In genomic region chr11:73205666-73206343, GRCh38 we compare ENCODE assay signal across 19 cellular contexts. TPM values are rescaled to one million over a fixed set of nuclear protein-coding genes. Genes with fewer than 3 reads are reported as not detected.
DNase-seq lines count a peak whose midpoint lies in the region; ATAC-seq and TF ChIP-seq lines count a peak whose summit lies in the region.
"Had no signal": no experiment of that assay in that cellular context is flagged by ENCODE, and none has a peak within 500 bp of the region (broad histone marks: within the 10 kb centered on the region; RNA-seq: fewer than 3 reads in every experiment).

No MANE protein-coding gene starts in this region.

- H3K36me3 ChIP-seq in mesenchymal stem cell (ENCODE audit: control insufficient read depth in 1 of 2, insufficient read depth in 2 of 2, low read depth in 1 of 2, low read length in 2 of 2), result no peaks in the 10 kb centered on the region
- H3K36me3 ChIP-seq: upper lobe of right lung had no signal

- no peak overlapping the region for H3K14ac ChIP-seq in mesenchymal stem cell (ENCODE audit: low read length in 2 of 2)

- no peaks in the 10 kb centered on the region for H3K79me1 ChIP-seq in mesenchymal stem cell (replicated peaks; ENCODE audit: low read length, poor library complexity, severe bottlenecking)

- no peaks in the 10 kb centered on the region for H3K9me3 ChIP-seq in mesenchymal stem cell (ENCODE audit: control insufficient read depth, low read length)
- H3K9me3 ChIP-seq: upper lobe of right lung had no signal

- no peak overlapping the region for H3K23ac ChIP-seq in mesenchymal stem cell (ENCODE audit: low read length in 2 of 2)

- no peak for TF ChIP-seq POLR2A in NB4 (IDR thresholded peaks at IDR 0.05; ENCODE audit: extremely low read depth, insufficient read length)

- H2BK120ac ChIP-seq in mesenchymal stem cell (ENCODE audit: low read depth, low read length), result no peak overlapping the region

- no peak for TF ChIP-seq CTCF in NB4 (IDR thresholded peaks at IDR 0.05; ENCODE audit: low read depth, low read length)

- no peaks in the 10 kb centered on the region for H3K27me3 ChIP-seq in mesenchymal stem cell (ENCODE audit: control insufficient read depth in 1 of 2, insufficient read depth in 1 of 2, low read length in 2 of 2)
- H3K27me3 ChIP-seq: upper lobe of right lung had no signal

- H3K4ac ChIP-seq in mesenchymal stem cell (ENCODE audit: low read depth in 1 of 2, low read length in 2 of 2), result no peak overlapping the region

- no peak overlapping the region for H3K4me2 ChIP-seq in mesenchymal stem cell (ENCODE audit: low read length, poor library complexity, severe bottlenecking)

- DNase-seq in AML-193 (lab: John Stamatoyannopoulos, UW) (peak; percentile 87 to 89), NB4 (ENCODE audit: low read depth) (peak; percentile 97), SKM-1 (lab: John Stamatoyannopoulos, UW; ENCODE audit: unreplicated experiment) (peak; percentile 78), mesenchymal stem cell (peak; percentile 22), NAMALWA (ENCODE audit: low spot score) (no peak), ACHN (no peak)
- no peak for DNase-seq in activated naive CD4-positive, alpha-beta T cell treated with Interleukin-2 at 50 U/mL for 16 hours
- DNase-seq: activated CD8-positive, alpha-beta T cell treated with anti-CD3 and anti-CD28 coated beads for 36 hours; caudate nucleus; effector memory CD8-positive, alpha-beta T cell; EL; NCI-H1105; NCI-H2227 treated with DMSO at 0.1 percent for 48 hours; T-cell; upper lobe of right lung had no signal

- no peak overlapping the region for H2BK15ac ChIP-seq in mesenchymal stem cell (ENCODE audit: low read depth, poor library complexity, severe bottlenecking)

- H2AK5ac ChIP-seq in mesenchymal stem cell (ENCODE audit: low read length, severe bottlenecking), result no peak overlapping the region

- H3K9ac ChIP-seq in mesenchymal stem cell (ENCODE audit: low read length), result no peak overlapping the region

- no peak overlapping the region for H3K27ac ChIP-seq in mesenchymal stem cell (ENCODE audit: low read length, poor library complexity, severe bottlenecking)
- H3K27ac ChIP-seq: upper lobe of right lung had no signal

- no peaks in the 10 kb centered on the region for H3K4me1 ChIP-seq in mesenchymal stem cell (ENCODE audit: control insufficient read depth, insufficient read depth, low read depth, low read length)

- in situ Hi-C loops in ACHN (cut with HindIII; ENCODE audit: low pct_ligation_motif_present, low pct_unique_long_range_greater_than_20kb, low sequenced_read_pairs), result no loop called here

- no peak overlapping the region for H2BK5ac ChIP-seq in mesenchymal stem cell (ENCODE audit: low read depth, low read length, poor library complexity, severe bottlenecking)

- no peak for ATAC-seq in GM21619 (IDR thresholded peaks at IDR 0.05; ENCODE audit: unreplicated experiment)
- ATAC-seq: activated CD8-positive, alpha-beta T cell treated with anti-CD3 and anti-CD28 coated beads for 36 hours; effector memory CD8-positive, alpha-beta T cell; Panc1; stimulated activated memory B cell treated with anti-CD40 and anti-IgM and Interleukin-4, amounts not matched to agents 10 μg/mL and 1 μg/mL and 100 μg/mL, for 72 hours; T-cell; upper lobe of right lung had no signal

- H3K4me3 ChIP-seq in NB4 (ENCODE audit: low read depth, low read length) (peak overlapping the region; percentile 62), mesenchymal stem cell (ENCODE audit: insufficient read depth in 1 of 2, low read depth in 1 of 2, low read length in 2 of 2) (no peak overlapping the region)
- H3K4me3 ChIP-seq: upper lobe of right lung had no signal

- H4K8ac ChIP-seq in mesenchymal stem cell (ENCODE audit: low read length), result no peak overlapping the region

- no peak overlapping the region for H2AFZ ChIP-seq in mesenchymal stem cell (ENCODE audit: low read depth, low read length)

- no peak overlapping the region for H4K91ac ChIP-seq in mesenchymal stem cell (ENCODE audit: low read length)

- no peak overlapping the region for H3K18ac ChIP-seq in mesenchymal stem cell (ENCODE audit: low read depth in 1 of 2, low read length in 2 of 2)

- 96% methylated on average over 2 of the region's 5 CpGs for WGBS in mesenchymal stem cell

- H2BK12ac ChIP-seq in mesenchymal stem cell (ENCODE audit: low read length in 2 of 2), result no peak overlapping the region

RNA-seq across cellular contexts. Expression of gene P2RY2, which starts 12.3 kb away (rescaled TPM):
- 0.01 TPM for polyA plus RNA-seq in mesenchymal stem cell (2013, experiment 1 of 2)
- 0.03 TPM for polyA plus RNA-seq in mesenchymal stem cell (2013, experiment 2 of 2)
- polyA plus RNA-seq: AG04450 had no signal

Comparison
In these comparisons a context has a peak if more than half of its experiments do, and no peak if none do; other contexts are left out.
1. DNase-seq: peak in AML-193 (2 of 2), NB4 (single experiment), SKM-1 (single experiment) and mesenchymal stem cell (single experiment); none in activated naive CD4-positive, alpha-beta T cell treated with Interleukin-2 at 50 U/mL for 16 hours (single experiment), NAMALWA (single experiment) and ACHN (single experiment).